ENCODE assay signal across 10 cellular contexts in genomic region chr5:134435525-134435924, GRCh38. TPM values are rescaled to one million over a fixed set of nuclear protein-coding genes. Genes with fewer than 3 reads are reported as not detected.
A peak's percentile ranks its signal among the peaks of the same experiment; 100 is the strongest.
DNase-seq lines count a peak whose midpoint lies in the region; ATAC-seq and TF ChIP-seq lines count a peak whose summit lies in the region.
"Had no signal": no experiment of that assay in that cellular context is flagged by ENCODE, and none has a peak within 500 bp of the region (broad histone marks: within the 10 kb centered on the region; RNA-seq: fewer than 3 reads in every experiment).

No MANE protein-coding gene starts in this region.

- ATAC-seq in Panc1 (peak; percentile 42; the same call in 1 of the 2 replicates), aorta (ENCODE audit: low FRiP score) (no peak)

- in situ Hi-C loops in Panc1 (cut with HindIII; ENCODE audit: low pct_unique_long_range_greater_than_20kb, low sequenced_read_pairs), result no loop called here

- H3K27me3 ChIP-seq in breast epithelium, result no peaks in the 10 kb centered on the region
- no peaks in the 10 kb centered on the region for H3K27me3 ChIP-seq in Panc1 (ENCODE audit: control insufficient read depth, insufficient read depth, low read length)
- no peaks in the 10 kb centered on the region for H3K27me3 ChIP-seq in aorta (ENCODE audit: control insufficient read depth in 1 of 2, insufficient read depth in 2 of 2, low read length in 1 of 2)

- DNase-seq in MCF 10A (ENCODE audit: unreplicated experiment) (peak; percentile 90), breast epithelium (ENCODE audit: low spot score in 2 of 2) (no peak), Panc1 (ENCODE audit: low read depth, low spot score) (no peak), foreskin fibroblast (peak; percentile 80 to 89), stromal cell of bone marrow (ENCODE audit: low read depth) (peak; percentile 66), aorta (no peak), NCI-H1048 (lab: John Stamatoyannopoulos, UW) (no peak), H4 (ENCODE audit: low spot score) (no peak)
- DNase-seq: natural killer cell, NCI-H187 treated with DMSO at 0.1 percent for 48 hours had no signal

- POLR2A ChIA-PET in MCF 10A (lab: Yijun Ruan, JAX), result interaction anchor here (1.0 to 8.7 kb wide), 15 partner anchors 8 to 259 kb away, joined by 3 to 321 read pairs (median 14); partner anchors contain the start of genes CDKL3, CDKN2AIPNL, JADE2 and SKP1
- POLR2A ChIA-PET in Panc1 (lab: Charles Lee), result interaction anchor here (0.7 kb wide), 1 partner anchor 155 kb away, joined by 7 read pairs; no protein-coding TSS in a partner anchor

- H3K36me3 ChIP-seq in breast epithelium (no peaks in the 10 kb centered on the region), Panc1 (ENCODE audit: control insufficient read depth, insufficient read depth, low read length) (no peaks in the 10 kb centered on the region), aorta (ENCODE audit: control insufficient read depth in 1 of 2, insufficient read depth in 2 of 2, low read length in 1 of 2) (no peaks in the 10 kb centered on the region)

- H3K4me3 ChIP-seq in breast epithelium (no peak overlapping the region), Panc1 (ENCODE audit: low read depth in 2 of 2, low read length in 2 of 2) (no peak overlapping the region), foreskin fibroblast (ENCODE audit: low read depth in 1 of 2, low read length in 2 of 2) (no peak overlapping the region), aorta (ENCODE audit: low read length in 2 of 2) (no peak overlapping the region)

- peak overlapping the region; percentile 98 for H3K27ac Mint-ChIP-seq in MCF 10A (ENCODE audit: low read depth, unreplicated experiment)

- H3K4me1 ChIP-seq in breast epithelium, result peaks cover 13 to 29% of the 10 kb centered on the region in 2 donors
- peaks cover 29% of the 10 kb centered on the region for H3K4me1 ChIP-seq in Panc1 (ENCODE audit: control insufficient read depth, insufficient read depth, low read length)
- no peaks in the 10 kb centered on the region for H3K4me1 ChIP-seq in aorta (ENCODE audit: control insufficient read depth in 1 of 2, insufficient read depth in 2 of 2, low read length in 2 of 2)

- TF ChIP-seq POLR2A in breast epithelium (IDR thresholded peaks at IDR 0.05), result no peak

- peak overlapping the region; percentile 63 for H3K4me3 Mint-ChIP-seq in MCF 10A (ENCODE audit: unreplicated experiment)

- H3K27ac ChIP-seq in breast epithelium (no peak overlapping the region), Panc1 (ENCODE audit: low read length) (no peak overlapping the region; the same call in 1 of the 2 replicates), aorta (ENCODE audit: low read depth in 1 of 2, low read length in 2 of 2) (no peak overlapping the region)

- H3K36me3 Mint-ChIP-seq in MCF 10A (ENCODE audit: insufficient read depth, unreplicated experiment), result no peaks in the 10 kb centered on the region
- H3K36me3 Mint-ChIP-seq: natural killer cell had no signal

- no peaks in the 10 kb centered on the region for H3K9me3 Mint-ChIP-seq in MCF 10A (ENCODE audit: unreplicated experiment)
- H3K9me3 Mint-ChIP-seq: natural killer cell had no signal

- TF ChIP-seq CTCF in MCF 10A (IDR thresholded peaks at IDR 0.05; ENCODE audit: unreplicated experiment) (no peak), breast epithelium (IDR thresholded peaks at IDR 0.05) (no peak), Panc1 (IDR thresholded peaks at IDR 0.05) (no peak), foreskin fibroblast (IDR thresholded peaks at IDR 0.05; ENCODE audit: low read depth, low read length) (no peak)

- BruUV-seq in MCF 10A (replicated peaks; lab: Mats Ljungman, UMichigan), result no TSS peak
- no TSS peak for BruUV-seq in Panc1 (replicated peaks; lab: Mats Ljungman, UMichigan)

- 87 to 88% methylated on average over 2 of the region's 2 CpGs for WGBS in aorta, 2 donors

- H3K9me3 ChIP-seq in breast epithelium, result no peaks in the 10 kb centered on the region
- no peaks in the 10 kb centered on the region for H3K9me3 ChIP-seq in Panc1 (ENCODE audit: control insufficient read depth, insufficient read depth, low read depth, low read length)
- H3K9me3 ChIP-seq in aorta (ENCODE audit: control insufficient read depth, low read length), result no peaks in the 10 kb centered on the region

- H3K27me3 Mint-ChIP-seq in MCF 10A (ENCODE audit: insufficient read depth, unreplicated experiment), result no peaks in the 10 kb centered on the region

- intact Hi-C loops in MCF 10A (cut with micrococcal nuclease), result loop anchor here (1.0 kb wide), 1 partner anchor 24 kb away; the partner anchor contains the start of gene CDKN2AIPNL
- intact Hi-C loops in breast epithelium (cut with DNase I; ENCODE audit: low total_unique reads), result no loop called here
- intact Hi-C loops in Panc1 (cut with micrococcal nuclease; ENCODE audit: unreplicated experiment), result no loop called here
- intact Hi-C loops in aorta (cut with DNase I), result no loop called here

- CTCF ChIA-PET in MCF 10A (lab: Yijun Ruan, JAX) (interaction anchor here (0.6 to 6.9 kb wide), 5 partner anchors 23 to 92 kb away, joined by 4 to 86 read pairs (median 6); partner anchors contain the start of gene CDKN2AIPNL), Panc1 (lab: Charles Lee) (interaction anchor here (0.7 kb wide), 1 partner anchor 63 kb away, joined by 3 read pairs; no protein-coding TSS in a partner anchor)

- peaks cover 68% of the 10 kb centered on the region for H3K4me1 Mint-ChIP-seq in MCF 10A (ENCODE audit: insufficient read depth, unreplicated experiment)

RNA-seq across cellular contexts. Expression of gene CDKN2AIPNL, which starts 23.8 kb away (rescaled TPM):
- 75.1 and 82.4 TPM in 2 replicates for total RNA-seq in MCF 10A (2022)
- 10 to 100 TPM; 16.2 to 20.8 (median 19.7) TPM for total RNA-seq in breast epithelium
- total RNA-seq in Panc1 (2021; ENCODE audit: unreplicated experiment), result 43.6 TPM
- polyA plus RNA-seq in Panc1 (2012; ENCODE audit: insufficient read length), result 36.1 TPM
- 10 to 100 TPM; 11.0 to 12.0 TPM for total RNA-seq in aorta
- polyA plus RNA-seq in aorta, result 10 to 100 TPM; 21.8 to 35.9 TPM
- total RNA-seq in H4 (2014; rRNA removed; shearing (Covaris generic)), result 83.0 and 87.8 TPM in 2 replicates

Comparison
In these comparisons a context has a peak if more than half of its experiments do, and no peak if none do; other contexts are left out.
1. DNase-seq: peak in MCF 10A (single experiment), foreskin fibroblast (2 of 2) and stromal cell of bone marrow (single experiment); none in breast epithelium (0 of 2), Panc1 (single experiment), aorta (0 of 2), NCI-H1048 (single experiment) and H4 (single experiment).